2 cellular contexts compared by ENCODE assay signal in the genomic region with DNA sequence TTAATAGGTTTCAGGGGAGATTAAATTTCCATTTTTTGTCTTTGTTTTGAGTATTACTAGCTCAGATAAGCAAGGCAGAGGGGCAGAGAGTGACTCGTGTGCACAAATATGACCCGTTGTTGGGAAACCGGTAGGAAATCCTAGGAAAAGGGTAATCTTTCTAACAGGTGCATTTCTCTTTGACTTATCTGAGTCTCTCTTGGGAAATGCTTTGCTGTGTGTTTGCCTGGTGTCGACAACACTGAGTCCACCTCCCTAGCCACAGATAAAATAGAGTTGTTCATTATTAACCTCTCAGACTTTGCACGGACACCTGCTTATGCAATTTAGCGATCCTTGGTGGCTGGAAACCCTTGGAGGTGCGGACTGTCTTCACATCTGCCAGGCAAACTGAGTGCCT.
TF ChIP-seq lines count a peak whose summit lies in the region.

No MANE protein-coding gene starts in this region.

TF ChIP-seq in IMR-90, 13 proteins besides CTCF, POLR2A, EP300 and RAD21 (continued from another document):
- no peak for TF ChIP-seq MAFK (IDR thresholded peaks at IDR 0.05; ENCODE audit: low read depth, low read length)
- TF ChIP-seq MXI1 (IDR thresholded peaks at IDR 0.05; ENCODE audit: borderline replicate concordance, low read depth, low read length): no peak
- TF ChIP-seq BHLHE40 (IDR thresholded peaks at IDR 0.05; ENCODE audit: low read depth, low read length): no peak
- TF ChIP-seq, protein P1, sequence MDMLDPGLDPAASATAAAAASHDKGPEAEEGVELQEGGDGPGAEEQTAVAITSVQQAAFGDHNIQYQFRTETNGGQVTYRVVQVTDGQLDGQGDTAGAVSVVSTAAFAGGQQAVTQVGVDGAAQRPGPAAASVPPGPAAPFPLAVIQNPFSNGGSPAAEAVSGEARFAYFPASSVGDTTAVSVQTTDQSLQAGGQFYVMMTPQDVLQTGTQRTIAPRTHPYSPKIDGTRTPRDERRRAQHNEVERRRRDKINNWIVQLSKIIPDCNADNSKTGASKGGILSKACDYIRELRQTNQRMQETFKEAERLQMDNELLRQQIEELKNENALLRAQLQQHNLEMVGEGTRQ (IDR thresholded peaks at IDR 0.05; ENCODE audit: low read depth, low read length): no peak
- no peak for TF ChIP-seq CEBPB (IDR thresholded peaks at IDR 0.05; ENCODE audit: low read depth, low read length)
- no peak for TF ChIP-seq RCOR1 (IDR thresholded peaks at IDR 0.05; ENCODE audit: insufficient replicate concordance, low read length)
- no peak for TF ChIP-seq SMC3 (IDR thresholded peaks at IDR 0.05; ENCODE audit: low read depth, low read length)
- TF ChIP-seq, protein P2, sequence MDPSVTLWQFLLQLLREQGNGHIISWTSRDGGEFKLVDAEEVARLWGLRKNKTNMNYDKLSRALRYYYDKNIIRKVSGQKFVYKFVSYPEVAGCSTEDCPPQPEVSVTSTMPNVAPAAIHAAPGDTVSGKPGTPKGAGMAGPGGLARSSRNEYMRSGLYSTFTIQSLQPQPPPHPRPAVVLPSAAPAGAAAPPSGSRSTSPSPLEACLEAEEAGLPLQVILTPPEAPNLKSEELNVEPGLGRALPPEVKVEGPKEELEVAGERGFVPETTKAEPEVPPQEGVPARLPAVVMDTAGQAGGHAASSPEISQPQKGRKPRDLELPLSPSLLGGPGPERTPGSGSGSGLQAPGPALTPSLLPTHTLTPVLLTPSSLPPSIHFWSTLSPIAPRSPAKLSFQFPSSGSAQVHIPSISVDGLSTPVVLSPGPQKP (IDR thresholded peaks at IDR 0.05; ENCODE audit: borderline replicate concordance, low read depth, low read length): no peak
- TF ChIP-seq NFE2L2 (IDR thresholded peaks at IDR 0.05; ENCODE audit: low read depth, low read length): no peak
- no peak for TF ChIP-seq MAZ (IDR thresholded peaks at IDR 0.05; ENCODE audit: borderline replicate concordance, low read depth, low read length)
- TF ChIP-seq FOS (IDR thresholded peaks at IDR 0.05; ENCODE audit: low read depth, low read length): no peak
- no peak for TF ChIP-seq CHD1 (IDR thresholded peaks at IDR 0.05; ENCODE audit: low read depth, low read length)
TF ChIP-seq in IMR-90: peak in this region for 0.

TF ChIP-seq in liver, 16 proteins besides CTCF, POLR2A, EP300 and RAD21 (continued from another document):
- TF ChIP-seq, protein P3, sequence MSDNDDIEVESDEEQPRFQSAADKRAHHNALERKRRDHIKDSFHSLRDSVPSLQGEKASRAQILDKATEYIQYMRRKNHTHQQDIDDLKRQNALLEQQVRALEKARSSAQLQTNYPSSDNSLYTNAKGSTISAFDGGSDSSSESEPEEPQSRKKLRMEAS (IDR thresholded peaks at IDR 0.05): peak; percentile 99
- TF ChIP-seq, protein P4, sequence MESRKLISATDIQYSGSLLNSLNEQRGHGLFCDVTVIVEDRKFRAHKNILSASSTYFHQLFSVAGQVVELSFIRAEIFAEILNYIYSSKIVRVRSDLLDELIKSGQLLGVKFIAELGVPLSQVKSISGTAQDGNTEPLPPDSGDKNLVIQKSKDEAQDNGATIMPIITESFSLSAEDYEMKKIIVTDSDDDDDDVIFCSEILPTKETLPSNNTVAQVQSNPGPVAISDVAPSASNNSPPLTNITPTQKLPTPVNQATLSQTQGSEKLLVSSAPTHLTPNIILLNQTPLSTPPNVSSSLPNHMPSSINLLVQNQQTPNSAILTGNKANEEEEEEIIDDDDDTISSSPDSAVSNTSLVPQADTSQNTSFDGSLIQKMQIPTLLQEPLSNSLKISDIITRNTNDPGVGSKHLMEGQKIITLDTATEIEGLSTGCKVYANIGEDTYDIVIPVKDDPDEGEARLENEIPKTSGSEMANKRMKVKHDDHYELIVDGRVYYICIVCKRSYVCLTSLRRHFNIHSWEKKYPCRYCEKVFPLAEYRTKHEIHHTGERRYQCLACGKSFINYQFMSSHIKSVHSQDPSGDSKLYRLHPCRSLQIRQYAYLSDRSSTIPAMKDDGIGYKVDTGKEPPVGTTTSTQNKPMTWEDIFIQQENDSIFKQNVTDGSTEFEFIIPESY (IDR thresholded peaks at IDR 0.05): no peak
- peak; percentile 92 for TF ChIP-seq HNF4G (IDR thresholded peaks at IDR 0.05)
- TF ChIP-seq NR2F2 (IDR thresholded peaks at IDR 0.05): peak; percentile 45
- TF ChIP-seq SP1 (IDR thresholded peaks at IDR 0.05): peak; percentile 97
- TF ChIP-seq JUND (IDR thresholded peaks at IDR 0.05): peak; percentile 88 to 92
- peak; percentile 26 for TF ChIP-seq TAF1 (conservative IDR thresholded peaks at IDR 0.05)
- TF ChIP-seq FOXA1 (IDR thresholded peaks at IDR 0.05): peak; percentile 66
- peak in 1 of 2 donors; percentile 50 for TF ChIP-seq GABPA (IDR thresholded peaks at IDR 0.05 in 1 of 2, conservative IDR thresholded peaks at IDR 0.05 in 1 of 2)
- TF ChIP-seq HNF4A (conservative IDR thresholded peaks at IDR 0.05): peak; percentile 97
- TF ChIP-seq EGR1 (IDR thresholded peaks at IDR 0.05; ENCODE audit: low read depth in 2 of 2): peak; percentile 22 to 91
- peak; percentile 96 to 98 for TF ChIP-seq RXRA (IDR thresholded peaks at IDR 0.05)
- peak; percentile 78 for TF ChIP-seq FOXA2 (IDR thresholded peaks at IDR 0.05)
- TF ChIP-seq, protein P5, sequence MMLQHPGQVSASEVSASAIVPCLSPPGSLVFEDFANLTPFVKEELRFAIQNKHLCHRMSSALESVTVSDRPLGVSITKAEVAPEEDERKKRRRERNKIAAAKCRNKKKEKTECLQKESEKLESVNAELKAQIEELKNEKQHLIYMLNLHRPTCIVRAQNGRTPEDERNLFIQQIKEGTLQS (IDR thresholded peaks at IDR 0.05): peak; percentile 94
- TF ChIP-seq, protein P6, sequence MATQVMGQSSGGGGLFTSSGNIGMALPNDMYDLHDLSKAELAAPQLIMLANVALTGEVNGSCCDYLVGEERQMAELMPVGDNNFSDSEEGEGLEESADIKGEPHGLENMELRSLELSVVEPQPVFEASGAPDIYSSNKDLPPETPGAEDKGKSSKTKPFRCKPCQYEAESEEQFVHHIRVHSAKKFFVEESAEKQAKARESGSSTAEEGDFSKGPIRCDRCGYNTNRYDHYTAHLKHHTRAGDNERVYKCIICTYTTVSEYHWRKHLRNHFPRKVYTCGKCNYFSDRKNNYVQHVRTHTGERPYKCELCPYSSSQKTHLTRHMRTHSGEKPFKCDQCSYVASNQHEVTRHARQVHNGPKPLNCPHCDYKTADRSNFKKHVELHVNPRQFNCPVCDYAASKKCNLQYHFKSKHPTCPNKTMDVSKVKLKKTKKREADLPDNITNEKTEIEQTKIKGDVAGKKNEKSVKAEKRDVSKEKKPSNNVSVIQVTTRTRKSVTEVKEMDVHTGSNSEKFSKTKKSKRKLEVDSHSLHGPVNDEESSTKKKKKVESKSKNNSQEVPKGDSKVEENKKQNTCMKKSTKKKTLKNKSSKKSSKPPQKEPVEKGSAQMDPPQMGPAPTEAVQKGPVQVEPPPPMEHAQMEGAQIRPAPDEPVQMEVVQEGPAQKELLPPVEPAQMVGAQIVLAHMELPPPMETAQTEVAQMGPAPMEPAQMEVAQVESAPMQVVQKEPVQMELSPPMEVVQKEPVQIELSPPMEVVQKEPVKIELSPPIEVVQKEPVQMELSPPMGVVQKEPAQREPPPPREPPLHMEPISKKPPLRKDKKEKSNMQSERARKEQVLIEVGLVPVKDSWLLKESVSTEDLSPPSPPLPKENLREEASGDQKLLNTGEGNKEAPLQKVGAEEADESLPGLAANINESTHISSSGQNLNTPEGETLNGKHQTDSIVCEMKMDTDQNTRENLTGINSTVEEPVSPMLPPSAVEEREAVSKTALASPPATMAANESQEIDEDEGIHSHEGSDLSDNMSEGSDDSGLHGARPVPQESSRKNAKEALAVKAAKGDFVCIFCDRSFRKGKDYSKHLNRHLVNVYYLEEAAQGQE (IDR thresholded peaks at IDR 0.05): peak; percentile 76
